Comparison of ENCODE assay signal across 1 cellular context in the genomic region with DNA sequence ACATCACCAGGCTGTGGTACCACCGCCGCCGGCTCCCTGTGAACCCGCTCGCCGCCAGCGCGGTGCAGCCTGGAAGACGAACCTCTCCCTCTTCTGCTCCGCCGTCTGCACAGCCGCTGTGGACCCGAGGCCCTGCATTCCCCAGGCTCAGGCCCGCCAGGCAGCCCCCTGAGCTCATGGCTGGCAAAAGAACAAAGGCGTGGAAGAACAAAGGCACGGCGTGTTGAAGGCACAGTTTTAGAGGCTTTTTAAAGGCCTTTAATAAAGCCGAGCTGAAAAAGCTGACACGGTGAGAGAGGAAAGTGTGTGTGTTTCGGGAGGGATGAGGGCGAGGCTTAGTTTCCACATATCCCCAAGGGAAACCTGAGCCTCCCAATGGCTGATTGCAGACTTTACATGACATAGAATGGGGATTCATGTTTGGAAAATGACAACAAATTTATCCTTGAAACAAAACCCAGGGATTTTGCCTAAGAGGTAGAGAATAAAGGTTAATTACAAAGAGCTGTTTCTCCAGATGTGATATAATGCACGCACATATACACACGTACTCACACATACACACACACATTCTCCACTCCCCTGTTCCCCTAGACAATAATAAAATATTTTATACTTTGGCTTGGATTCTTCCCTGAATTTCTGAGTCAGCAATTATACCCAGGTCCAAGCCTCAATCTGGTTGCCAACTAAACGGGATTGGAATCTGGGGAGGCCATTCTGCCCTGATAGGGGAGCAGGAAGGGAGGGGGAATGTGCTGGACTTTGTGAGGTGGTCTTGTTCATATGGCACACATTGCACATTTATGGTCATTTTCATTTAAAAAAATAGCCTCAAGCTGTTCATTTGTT.
TF ChIP-seq lines count a peak whose summit lies in the region.

No MANE protein-coding gene starts in this region.

TF ChIP-seq in H1, 55 proteins besides CTCF, POLR2A, EP300 and RAD21 (continued from another document):
- no peak for TF ChIP-seq PHF8 (conservative IDR thresholded peaks at IDR 0.05; ENCODE audit: low read depth, low read length)
- no peak for TF ChIP-seq CHD1 (IDR thresholded peaks at IDR 0.05; ENCODE audit: low read depth, low read length)
- TF ChIP-seq SP2 (IDR thresholded peaks at IDR 0.05; ENCODE audit: low read length): no peak
- TF ChIP-seq CBX5 (IDR thresholded peaks at IDR 0.05; ENCODE audit: low read depth, low read length): no peak
- TF ChIP-seq RXRA (IDR thresholded peaks at IDR 0.05; ENCODE audit: insufficient read depth, low read depth, low read length): no peak
- TF ChIP-seq TAF1 (IDR thresholded peaks at IDR 0.05; ENCODE audit: low read depth, low read length): 0 out of 2 replicates have a peak, but pooled peaks have one; percentile 45
- TF ChIP-seq EZH2 (IDR thresholded peaks at IDR 0.05; ENCODE audit: low read depth, low read length, severe bottlenecking): no peak
- no peak for TF ChIP-seq CTBP2 (IDR thresholded peaks at IDR 0.05; ENCODE audit: borderline replicate concordance, insufficient read depth, insufficient read length, low read length)
- no peak for TF ChIP-seq CEBPB (IDR thresholded peaks at IDR 0.05; ENCODE audit: low read depth, low read length)
